ENCODE assay signal across 8 cellular contexts in the genomic region with DNA sequence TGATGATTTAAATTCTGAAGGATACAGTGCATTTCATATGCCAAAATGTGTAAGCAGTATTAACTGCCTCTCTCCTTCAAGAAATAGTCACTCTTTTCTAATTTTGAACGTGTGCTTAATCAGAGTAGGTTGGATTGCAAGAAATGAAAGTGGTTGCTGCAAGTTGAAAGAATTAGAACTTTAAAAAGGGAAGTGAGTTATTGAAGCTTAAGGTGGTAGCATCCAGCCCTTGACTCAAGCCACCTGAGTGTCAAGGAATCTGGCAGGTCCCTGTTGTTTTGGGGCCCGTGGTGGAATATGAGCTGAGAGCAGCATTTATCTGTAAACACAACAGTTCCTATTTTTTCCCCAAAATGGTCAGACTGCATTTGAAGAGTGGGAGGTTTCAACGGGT. TPM values are rescaled to one million over a fixed set of nuclear protein-coding genes. Genes with fewer than 3 reads are reported as not detected.
DNase-seq lines count a peak whose midpoint lies in the region; ATAC-seq and TF ChIP-seq lines count a peak whose summit lies in the region.

No MANE protein-coding gene starts in this region.

- H3K4me3 ChIP-seq in adipocyte (ENCODE audit: low read length) (peak overlapping the region; percentile 96), osteoblast (ENCODE audit: insufficient read depth, low read length) (peak overlapping the region; percentile 85)

- no peaks in the 10 kb centered on the region for H3K79me2 ChIP-seq in osteoblast (ENCODE audit: insufficient read depth, low read length)

- H3K4me1 ChIP-seq in adipocyte (ENCODE audit: control insufficient read depth, insufficient read depth, low read length) = peaks cover 17% of the 10 kb centered on the region
- peaks cover 17% of the 10 kb centered on the region for H3K4me1 ChIP-seq in osteoblast (ENCODE audit: insufficient read depth, low read length)

- peak overlapping the region; percentile 99 for H3K4me2 ChIP-seq in osteoblast (ENCODE audit: insufficient read depth, low read length)

- H3K27ac ChIP-seq in osteoblast (ENCODE audit: low read depth, low read length) = no peak overlapping the region

- ATAC-seq in GM18498 (IDR thresholded peaks at IDR 0.05; ENCODE audit: unreplicated experiment) = peak; percentile 21
- ATAC-seq in HG03064 (IDR thresholded peaks at IDR 0.05; ENCODE audit: low read depth, unreplicated experiment) = peak; percentile 28
- no peak for ATAC-seq in GM18907 (IDR thresholded peaks at IDR 0.05; ENCODE audit: unreplicated experiment)

- no peaks in the 10 kb centered on the region for H3K9me3 ChIP-seq in adipocyte (ENCODE audit: control insufficient read depth, low read length)
- no peaks in the 10 kb centered on the region for H3K9me3 ChIP-seq in osteoblast (ENCODE audit: low read depth, low read length)

- H3K36me3 ChIP-seq in adipocyte (ENCODE audit: control insufficient read depth, insufficient read depth, low read length, severe bottlenecking) = no peaks in the 10 kb centered on the region
- H3K36me3 ChIP-seq in osteoblast (ENCODE audit: insufficient read depth, low read length) = no peaks in the 10 kb centered on the region

- no peak for DNase-seq in adipocyte (ENCODE audit: low read depth)
- peak; percentile 14 for DNase-seq in osteoblast (ENCODE audit: insufficient read length, low spot score, missing footprints)
- no peak for DNase-seq in COLO668 (lab: John Stamatoyannopoulos, UW; ENCODE audit: unreplicated experiment)
- DNase-seq in activated CD8-positive, alpha-beta memory T cell treated with anti-CD3 and anti-CD28 coated beads for 24 hours = no peak
- no peak for DNase-seq in NCI-H69 (lab: John Stamatoyannopoulos, UW)

- H3K9ac ChIP-seq in adipocyte (ENCODE audit: low read length) = peak overlapping the region; percentile 15

- no peaks in the 10 kb centered on the region for H4K20me1 ChIP-seq in osteoblast (ENCODE audit: insufficient read depth, low read length)

- no peaks in the 10 kb centered on the region for H3K27me3 ChIP-seq in adipocyte (replicated peaks; ENCODE audit: control insufficient read depth, insufficient read depth, low read length)
- peaks cover 13% of the 10 kb centered on the region for H3K27me3 ChIP-seq in osteoblast (ENCODE audit: insufficient read depth, low read length)

- H2AFZ ChIP-seq in osteoblast (ENCODE audit: low read length) = peak overlapping the region; percentile 94

- TF ChIP-seq CTCF in osteoblast (IDR thresholded peaks at IDR 0.05; ENCODE audit: extremely low read depth, low read depth, low read length) = no peak

RNA-seq across cellular contexts. Expression of a gene that starts 1.7 kb away (rescaled TPM):
- total RNA-seq in osteoblast = 16.6 and 19.7 TPM in 2 replicates

RNA-seq across cellular contexts. Expression of a gene that starts 27.7 kb away (rescaled TPM):
- total RNA-seq in osteoblast = 94.5 and 99.6 TPM in 2 replicates
